11 cellular contexts compared by ENCODE assay signal in the genomic region with DNA sequence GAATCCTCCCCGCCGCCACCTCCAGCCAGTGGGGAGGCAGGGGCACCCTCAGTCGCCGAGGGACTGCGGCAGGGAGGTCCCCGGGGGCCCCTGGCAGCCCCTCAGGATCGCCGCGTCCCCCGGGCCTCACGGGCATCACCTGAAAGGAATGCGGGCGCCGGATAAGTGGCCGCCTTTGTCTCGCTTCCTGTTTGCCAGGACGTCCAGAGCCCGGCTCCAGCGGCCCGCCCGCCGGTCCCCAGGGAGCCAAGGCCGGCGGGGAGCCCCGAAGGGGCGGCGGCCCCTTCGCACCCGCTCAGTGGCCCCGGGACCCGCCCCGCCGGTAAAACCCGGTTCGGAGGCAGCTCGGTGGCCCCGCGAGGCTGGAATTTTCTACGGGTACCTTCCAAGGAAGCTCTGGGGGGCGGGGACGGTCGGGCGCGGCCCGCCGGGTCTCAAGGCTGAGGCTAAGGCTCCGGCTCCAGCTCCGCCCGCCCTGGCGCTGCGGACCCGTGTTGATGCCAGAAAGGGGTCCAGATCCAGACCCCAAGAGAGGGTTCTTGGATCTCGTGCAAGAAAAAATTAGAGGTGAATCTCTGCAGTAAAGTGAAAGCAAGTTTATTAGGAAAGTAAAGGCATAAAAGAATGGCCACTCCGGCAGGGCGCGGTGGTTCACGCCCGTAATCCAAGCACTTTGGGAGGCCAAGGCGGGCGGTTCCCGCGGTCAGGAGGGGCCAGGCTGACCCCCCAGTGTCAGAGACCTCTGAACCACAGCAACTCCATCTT. TPM values are rescaled to one million over a fixed set of nuclear protein-coding genes. Genes with fewer than 3 reads are reported as not detected.
DNase-seq lines count a peak whose midpoint lies in the region; ATAC-seq, FAIRE-seq and TF ChIP-seq lines count a peak whose summit lies in the region.
"Had no signal": no experiment of that assay in that cellular context is flagged by ENCODE, and none has a peak within 500 bp of the region (broad histone marks: within the 10 kb centered on the region; RNA-seq: fewer than 3 reads in every experiment).

No MANE protein-coding gene starts in this region.

- TF ChIP-seq CTCF in A549 (IDR thresholded peaks at IDR 0.05) (no peak), RWPE2 (IDR thresholded peaks at IDR 0.05; ENCODE audit: poor library complexity, severe bottlenecking) (no peak), foreskin keratinocyte (conservative IDR thresholded peaks at IDR 0.05) (no peak), nephron progenitor cell (IDR thresholded peaks at IDR 0.05) (no peak)

- no peak for DNase-seq in A549 (ENCODE audit: low read depth in 1 of 2, low spot score in 1 of 2)
- DNase-seq in RWPE2 (ENCODE audit: low spot score), result no peak
- peak in 1 of 2 donors; percentile 29 for DNase-seq in foreskin keratinocyte
- DNase-seq in nephron progenitor cell, result peak; percentile 26
- no peak for DNase-seq in SJCRH30
- no peak for DNase-seq in amygdala (lab: John Stamatoyannopoulos, UW)
- DNase-seq in activated T-cell treated with anti-CD3 and anti-CD28 coated beads for 4 hours, result no peak
- no peak for DNase-seq in NCI-H510A (lab: John Stamatoyannopoulos, UW)
- DNase-seq: activated effector memory CD4-positive, alpha-beta T cell treated with Interleukin-2 at 50 U/mL for 16 hours; natural killer cell had no signal

- H3K4me2 ChIP-seq in A549, result no peak overlapping the region

- peaks cover 75% of the 10 kb centered on the region for H3K27me3 Mint-ChIP-seq in nephron progenitor cell (ENCODE audit: low read depth, poor library complexity)

- H3K9me3 ChIP-seq in A549 (no peaks in the 10 kb centered on the region), RWPE2 (ENCODE audit: severe bottlenecking) (no peaks in the 10 kb centered on the region), SJCRH30 (replicated peaks) (no peaks in the 10 kb centered on the region)

- no peak overlapping the region for H3K4me3 ChIP-seq in A549
- peak overlapping the region; percentile 17 for H3K4me3 ChIP-seq in RWPE2 (ENCODE audit: severe bottlenecking)
- H3K4me3 ChIP-seq in SJCRH30, result no peak overlapping the region

- no peak for TF ChIP-seq EP300 in A549 (IDR thresholded peaks at IDR 0.05)

- H3K27ac Mint-ChIP-seq in nephron progenitor cell, result no peak overlapping the region
- H3K27ac Mint-ChIP-seq: natural killer cell had no signal

- TF ChIP-seq POLR2A in A549 (IDR thresholded peaks at IDR 0.05; ENCODE audit: low read length), result no peak

- no peaks in the 10 kb centered on the region for H3K36me3 Mint-ChIP-seq in nephron progenitor cell (ENCODE audit: low read depth)
- H3K36me3 Mint-ChIP-seq: natural killer cell had no signal

- no peak for FAIRE-seq in A549 (lab: Jason Lieb, UNC)

- peak overlapping the region; percentile 48 for H3K4me3 Mint-ChIP-seq in nephron progenitor cell
- H3K4me3 Mint-ChIP-seq: natural killer cell had no signal

- TF ChIP-seq RAD21 in A549 (conservative IDR thresholded peaks at IDR 0.05 in 1 of 2, IDR thresholded peaks at IDR 0.05 in 1 of 2), result no peak

- peaks cover 35% of the 10 kb centered on the region for H3K36me3 ChIP-seq in RWPE2 (ENCODE audit: low read depth)
- no peaks in the 10 kb centered on the region for H3K36me3 ChIP-seq in SJCRH30

- peaks cover 4% of the 10 kb centered on the region for H3K9me3 Mint-ChIP-seq in nephron progenitor cell
- H3K9me3 Mint-ChIP-seq: natural killer cell had no signal

- peak overlapping the region in 1 of 2 experiments; percentile 76; a peak in 2 of 6 replicates for H3K27ac ChIP-seq in A549
- H3K27ac ChIP-seq in RWPE2 (ENCODE audit: poor library complexity, severe bottlenecking), result peak overlapping the region; percentile 68
- peak overlapping the region; percentile 51 for H3K27ac ChIP-seq in foreskin keratinocyte
- H3K27ac ChIP-seq in SJCRH30, result no peak overlapping the region
- H3K27ac ChIP-seq: C4-2B had no signal

- WGBS in A549 (ENCODE audit: missing lambda C conversion rate), result 86% methylated on average over 18 of the region's 62 CpGs

- ATAC-seq in A549 (no peak), RWPE2 (ENCODE audit: low read depth) (peak; percentile 39; the same call in 2 of the 3 replicates), foreskin keratinocyte (no peak)

- no peaks in the 10 kb centered on the region for H3K27me3 ChIP-seq in RWPE2 (ENCODE audit: insufficient read depth, poor library complexity, severe bottlenecking)
- H3K27me3 ChIP-seq in foreskin keratinocyte, result no peaks in the 10 kb centered on the region
- no peaks in the 10 kb centered on the region for H3K27me3 ChIP-seq in SJCRH30

- no peaks in the 10 kb centered on the region for H3K4me1 Mint-ChIP-seq in nephron progenitor cell
- H3K4me1 Mint-ChIP-seq: natural killer cell had no signal

- CTCF ChIA-PET in A549 (lab: Yijun Ruan, JAX), result interaction anchor here (1.1 to 15.8 kb wide), 5 partner anchors 9 to 200 kb away, joined by 3 to 252 read pairs (median 13); a partner anchor contains a TSS

- POLR2A ChIA-PET in A549 (lab: Yijun Ruan, JAX), result no interaction called here

- H3K4me1 ChIP-seq in A549 (peaks cover 28% of the 10 kb centered on the region), RWPE2 (ENCODE audit: insufficient read depth, poor library complexity, severe bottlenecking) (peaks cover 27% of the 10 kb centered on the region), foreskin keratinocyte (peaks cover 8% of the 10 kb centered on the region), SJCRH30 (peaks cover 31% of the 10 kb centered on the region)

TF ChIP-seq in A549, 52 proteins besides CTCF, POLR2A, EP300 and RAD21:
- no peak for TF ChIP-seq MYC (IDR thresholded peaks at IDR 0.05; ENCODE audit: borderline replicate concordance, low read length)
- TF ChIP-seq, protein P1, sequence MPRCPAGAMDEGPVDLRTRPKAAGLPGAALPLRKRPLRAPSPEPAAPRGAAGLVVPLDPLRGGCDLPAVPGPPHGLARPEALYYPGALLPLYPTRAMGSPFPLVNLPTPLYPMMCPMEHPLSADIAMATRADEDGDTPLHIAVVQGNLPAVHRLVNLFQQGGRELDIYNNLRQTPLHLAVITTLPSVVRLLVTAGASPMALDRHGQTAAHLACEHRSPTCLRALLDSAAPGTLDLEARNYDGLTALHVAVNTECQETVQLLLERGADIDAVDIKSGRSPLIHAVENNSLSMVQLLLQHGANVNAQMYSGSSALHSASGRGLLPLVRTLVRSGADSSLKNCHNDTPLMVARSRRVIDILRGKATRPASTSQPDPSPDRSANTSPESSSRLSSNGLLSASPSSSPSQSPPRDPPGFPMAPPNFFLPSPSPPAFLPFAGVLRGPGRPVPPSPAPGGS (IDR thresholded peaks at IDR 0.05), result no peak
- TF ChIP-seq RCOR1 (IDR thresholded peaks at IDR 0.05; ENCODE audit: low read depth, low read length), result no peak
- TF ChIP-seq, protein P2, sequence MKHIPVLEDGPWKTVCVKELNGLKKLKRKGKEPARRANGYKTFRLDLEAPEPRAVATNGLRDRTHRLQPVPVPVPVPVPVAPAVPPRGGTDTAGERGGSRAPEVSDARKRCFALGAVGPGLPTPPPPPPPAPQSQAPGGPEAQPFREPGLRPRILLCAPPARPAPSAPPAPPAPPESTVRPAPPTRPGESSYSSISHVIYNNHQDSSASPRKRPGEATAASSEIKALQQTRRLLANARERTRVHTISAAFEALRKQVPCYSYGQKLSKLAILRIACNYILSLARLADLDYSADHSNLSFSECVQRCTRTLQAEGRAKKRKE (CRISPR knock-in tag; IDR thresholded peaks at IDR 0.05; ENCODE audit: low read depth), result peak; percentile 41; the same call in 1 of the 2 replicates
- TF ChIP-seq TP53 (CRISPR knock-in tag; IDR thresholded peaks at IDR 0.05), result no peak

RNA-seq across cellular contexts. Expression of a gene that starts 12.6 kb away (rescaled TPM):
- polyA plus RNA-seq in A549 (2011; rRNA removed), result 0.09 and 0.22 TPM in 2 replicates
- 0.50 and 0.78 TPM in 2 replicates for polyA plus RNA-seq in A549 (2012; cell fraction: cytosol; rRNA removed)
- polyA plus RNA-seq in A549 (2012; cell fraction: nucleus; rRNA removed), result 1.4 and 2.1 TPM in 2 replicates
- 0.88 to 1.2 TPM (median 1.1 TPM) in 3 replicates for polyA plus RNA-seq in A549 (2017; fragmentation: RNase III; extraction: RNeasy Plus Mini Kit Qiagen cat#74134 plus additional on column Dnase treatment)
- 0.33 and 0.63 TPM in 2 replicates for polyA minus RNA-seq in A549 (2011; rRNA and poly(A)+ RNA removed)
- total RNA-seq in foreskin keratinocyte, result 167 and 194 TPM in 2 replicates
- polyA plus RNA-seq in foreskin keratinocyte, result 153 and 177 TPM in 2 replicates
- total RNA-seq in SJCRH30 (2014; rRNA removed; shearing (Covaris generic)), result 0.56 and 1.2 TPM in 2 replicates
- total RNA-seq: natural killer cell had no signal

RNA-seq across cellular contexts. Expression of a gene that starts 28.6 kb away (rescaled TPM):
- polyA plus RNA-seq in A549 (2011; rRNA removed) (not detected in 2 replicates), A549 (2017; fragmentation: RNase III; extraction: RNeasy Plus Mini Kit Qiagen cat#74134 plus additional on column Dnase treatment) (not detected in 3 replicates), foreskin keratinocyte (not detected in 2 replicates)
- not detected in 2 replicates for polyA plus RNA-seq in A549 (2012; cell fraction: cytosol; rRNA removed)
- polyA plus RNA-seq in A549 (2012; cell fraction: nucleus; rRNA removed), result 0.04 and 0.07 TPM in 2 replicates
- polyA minus RNA-seq in A549 (2011; rRNA and poly(A)+ RNA removed), result not detected in 2 replicates
- total RNA-seq in foreskin keratinocyte, result not detected in 2 replicates
- not detected in 2 replicates for total RNA-seq in SJCRH30 (2014; rRNA removed; shearing (Covaris generic))
- total RNA-seq: natural killer cell had no signal

RNA-seq across cellular contexts. Expression of a gene that starts 55.7 kb away (rescaled TPM):
- polyA plus RNA-seq in A549 (2011; rRNA removed) (47.6 and 62.9 TPM in 2 replicates), A549 (2017; fragmentation: RNase III; extraction: RNeasy Plus Mini Kit Qiagen cat#74134 plus additional on column Dnase treatment) (37.3 to 38.5 TPM (median 38.3 TPM) in 3 replicates), foreskin keratinocyte (105 and 106 TPM in 2 replicates)
- polyA plus RNA-seq in A549 (2012; cell fraction: cytosol; rRNA removed), result 50.9 and 68.0 TPM in 2 replicates
- polyA plus RNA-seq in A549 (2012; cell fraction: nucleus; rRNA removed), result 62.3 and 63.1 TPM in 2 replicates
- 78.5 and 82.1 TPM in 2 replicates for polyA minus RNA-seq in A549 (2011; rRNA and poly(A)+ RNA removed)
- 94.3 and 95.7 TPM in 2 replicates for total RNA-seq in foreskin keratinocyte
- total RNA-seq in SJCRH30 (2014; rRNA removed; shearing (Covaris generic)), result 64.8 and 72.3 TPM in 2 replicates

Comparison
In these comparisons a context has a peak if more than half of its experiments do, and no peak if none do; other contexts are left out.
1. RNA of a gene that starts 12.6 kb away (total RNA-seq): 167 to 194 TPM in foreskin keratinocyte; 0.56 to 1.2 TPM in SJCRH30; every median in the first group is over 10 times any median in the second.